In the genomic region with DNA sequence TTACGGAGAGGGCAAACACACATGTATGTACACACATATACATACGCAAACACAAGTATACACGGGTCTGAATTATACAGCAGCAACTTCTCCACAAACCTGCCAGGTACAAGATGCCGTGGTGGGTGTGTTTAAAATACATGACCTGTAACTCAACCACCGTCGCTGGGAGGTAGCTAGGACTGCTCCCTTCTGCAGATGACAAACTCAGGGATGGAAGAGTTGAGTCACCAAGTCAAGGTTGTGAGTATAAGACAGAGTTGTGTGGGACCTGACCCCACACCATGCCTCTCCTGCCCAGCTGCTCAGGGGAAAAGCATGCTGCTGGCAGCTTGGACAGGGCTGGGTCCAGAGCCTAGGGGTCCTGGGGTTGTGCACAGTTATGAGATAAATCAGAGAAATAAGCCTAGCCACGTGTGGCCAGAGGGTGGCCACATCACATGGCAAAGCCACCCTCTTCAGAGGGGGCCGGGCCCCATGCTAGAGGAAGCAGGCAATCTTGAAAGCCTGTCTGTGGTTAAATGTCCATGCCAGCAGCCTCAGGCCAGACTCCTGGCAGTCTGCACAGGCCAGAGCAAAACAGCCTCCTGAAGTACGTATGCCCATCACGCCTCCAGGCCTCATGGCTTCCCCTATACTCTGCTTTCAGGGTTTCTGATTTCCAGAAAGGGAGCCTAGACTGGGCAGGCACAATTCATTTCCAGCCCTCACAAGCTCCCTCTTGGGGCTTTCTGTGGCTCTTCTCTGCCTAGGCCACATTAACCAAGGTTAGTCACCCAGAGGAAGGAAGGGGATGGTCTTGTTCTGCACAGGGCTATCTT, we compare ENCODE assay signal across 8 cellular contexts.
DNase-seq lines count a peak whose midpoint lies in the region; ATAC-seq, FAIRE-seq and TF ChIP-seq lines count a peak whose summit lies in the region.

No MANE protein-coding gene starts in this region.

- no peak for FAIRE-seq in pancreas (lab: Jason Lieb, UNC)

- no peak overlapping the region for H3K4me3 ChIP-seq in ascending aorta
- no peak overlapping the region for H3K4me3 ChIP-seq in pancreas

- DNase-seq in COLO829 (ENCODE audit: low spot score) (peak; percentile 2), MV-4-11 (lab: John Stamatoyannopoulos, UW) (peak; percentile 77), ascending aorta (ENCODE audit: low spot score in 2 of 2) (no peak), pancreas (no peak), cerebellum (ENCODE audit: low spot score) (no peak)
- DNase-seq in effector CD8-positive, alpha-beta T cell (lab: John Stamatoyannopoulos, UW): no peak
- DNase-seq in central memory CD4-positive, alpha-beta T cell: no peak

- no peaks in the 10 kb centered on the region for H3K27me3 ChIP-seq in ascending aorta
- H3K27me3 ChIP-seq in pancreas: no peaks in the 10 kb centered on the region

- H3K36me3 ChIP-seq in ascending aorta: no peaks in the 10 kb centered on the region
- no peaks in the 10 kb centered on the region for H3K36me3 ChIP-seq in pancreas

- WGBS in pancreas, 2 donors: 85 to 91% methylated on average over 10 of the region's 10 CpGs

- H3K9me3 ChIP-seq in ascending aorta (no peaks in the 10 kb centered on the region), pancreas (no peaks in the 10 kb centered on the region)

- TF ChIP-seq CTCF in ascending aorta (IDR thresholded peaks at IDR 0.05) (peak in 1 of 3 experiments; percentile 18), pancreas (IDR thresholded peaks at IDR 0.05) (no peak)

- intact Hi-C loops in ascending aorta (cut with DNase I) (no loop called here), pancreas (cut with DNase I) (no loop called here)

- H3K4me1 ChIP-seq in ascending aorta (peaks cover 41 to 87% of the 10 kb centered on the region in 2 donors), pancreas (peaks cover 0 to 5% (median 5%) of the 10 kb centered on the region in 3 donors)

- peak; percentile 54 for ATAC-seq in GM21367 (IDR thresholded peaks at IDR 0.05; ENCODE audit: unreplicated experiment)
- peak in 3 of 4 donors; percentile 7 to 72 (median 9) for ATAC-seq in pancreas

- H3K27ac ChIP-seq in ascending aorta (peak overlapping the region; percentile 80 to 92), pancreas (no peak overlapping the region)

Comparison
In these comparisons a context has a peak if more than half of its experiments do, and no peak if none do; other contexts are left out.
1. DNase-seq: peak in COLO829 (single experiment) and MV-4-11 (single experiment); none in ascending aorta (0 of 2), pancreas (0 of 6), cerebellum (single experiment), effector CD8-positive, alpha-beta T cell (single experiment) and central memory CD4-positive, alpha-beta T cell (single experiment).
2. H3K27ac ChIP-seq: peak in ascending aorta (2 of 2); none in pancreas (0 of 4).